ENCODE assay signal across 36 cellular contexts in the genomic region with DNA sequence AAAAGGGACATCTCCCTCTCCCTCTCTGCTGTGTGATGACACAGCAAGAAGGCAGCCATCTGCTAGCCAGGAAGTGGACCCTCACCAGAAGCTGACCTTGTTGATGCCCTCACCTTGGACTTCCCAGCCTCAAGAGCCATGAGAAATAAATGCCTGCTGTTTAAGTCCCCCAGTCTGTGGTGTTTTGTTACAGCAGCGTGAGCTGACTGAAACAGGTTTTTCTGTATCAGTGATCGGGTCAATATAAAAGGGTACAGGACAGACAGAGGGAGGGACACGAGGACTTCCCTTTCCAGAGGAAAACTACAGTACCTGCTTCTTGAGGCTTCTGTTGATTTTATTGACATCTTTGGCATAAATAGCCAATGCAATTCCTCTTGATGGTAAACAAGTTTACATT.
"Had no signal": no experiment of that assay in that cellular context is flagged by ENCODE, and none has a peak within 500 bp of the region (broad histone marks: within the 10 kb centered on the region; RNA-seq: fewer than 3 reads in every experiment).

No MANE protein-coding gene starts in this region.

- H3K9me3 Mint-ChIP-seq: activated B cell treated with CpG ODN at 0.5 μM for 24 hours; activated CD4-positive, alpha-beta T cell treated with anti-CD3 and anti-CD28 coated beads, Interleukin-2, amount 10 ng/mL, durations not matched to agents 24 days and 14 days; activated naive CD4-positive, alpha-beta T cell treated with anti-CD3 and anti-CD28 coated beads for 36 hours; activated T-cell treated with anti-CD3 and anti-CD28 coated beads, Interleukin-2, amount 50 U/mL, for 4 hours; activated T-cell treated with anti-CD3 and anti-CD28 coated beads, Interleukin-2, amount 50 U/mL, for 72 hours; activated T-helper 17 cell treated with anti-CD3 and anti-CD28 coated beads, Interleukin-2, amount 50 U/mL, for 72 hours had no signal

- H3K27me3 ChIP-seq: adrenal gland, body of pancreas, brain microvascular endothelial cell, breast epithelium had no signal

- FAIRE-seq: astrocyte, colon, TTC549 had no signal

- H3K4me3 Mint-ChIP-seq: activated B cell treated with CpG ODN at 0.5 μM for 24 hours; activated CD4-positive, alpha-beta memory T cell treated with anti-CD3 and anti-CD28 coated beads for 36 hours; activated CD4-positive, alpha-beta T cell treated with anti-CD3 and anti-CD28 coated beads, Interleukin-2, amount 10 ng/mL, durations not matched to agents 24 days and 14 days; activated CD8-positive, alpha-beta T cell treated with anti-CD3 and anti-CD28 coated beads for 36 hours; activated naive CD4-positive, alpha-beta T cell treated with anti-CD3 and anti-CD28 coated beads for 36 hours; activated naive CD8-positive, alpha-beta T cell treated with anti-CD3 and anti-CD28 coated beads for 36 hours; activated T-cell treated with anti-CD3 and anti-CD28 coated beads, Interleukin-2, amount 50 U/mL, for 4 hours; activated T-cell treated with anti-CD3 and anti-CD28 coated beads, Interleukin-2, amount 50 U/mL, for 72 hours; activated T-helper 1 cell treated with anti-CD3 and anti-CD28 coated beads, Interleukin-12 subunit alpha, Interleukin-12 subunit beta, Interleukin-2, Interleukin-4 antibody, amounts not matched to agents 30 ng/mL and 10 ng/mL and 1 ng/mL, durations not matched to agents 14 hours and 24 hours and 36 hours; activated T-helper 17 cell treated with anti-CD3 and anti-CD28 coated beads, Interleukin-2, amount 50 U/mL, for 72 hours; T-helper 2 cell treated with Interferon-gamma antibody and Interleukin-4, amounts not matched to agents 5 μg/mL and 100 μg/mL, for 36 hours had no signal

- ATAC-seq: activated CD8-positive, alpha-beta T cell treated with anti-CD3 and anti-CD28 coated beads for 36 hours; activated naive CD4-positive, alpha-beta T cell treated with anti-CD3 and anti-CD28 coated beads, Interleukin-2, amount 50 U/mL, for 72 hours; activated T-cell treated with anti-CD3 and anti-CD28 coated beads, Interleukin-2, amount 50 U/mL, for 4 hours; activated T-cell treated with anti-CD3 and anti-CD28 coated beads, Interleukin-2, amount 50 U/mL, for 72 hours; activated T-helper 17 cell treated with anti-CD3 and anti-CD28 coated beads, Interleukin-2, amount 50 U/mL, for 72 hours; body of pancreas had no signal

- DNase-seq: activated B cell treated with CpG ODN at 0.5 μM for 24 hours; activated CD4-positive, alpha-beta memory T cell treated with anti-CD3 and anti-CD28 coated beads for 36 hours; activated CD4-positive, alpha-beta T cell treated with anti-CD3 and anti-CD28 coated beads for 4 hours; activated CD4-positive, alpha-beta T cell treated with anti-CD3 and anti-CD28 coated beads, Interleukin-2, amount 50 U/mL, for 1 hour; activated CD4-positive, alpha-beta T cell treated with anti-CD3 and anti-CD28 coated beads, Interleukin-2, amount 50 U/mL, for 4 hours; activated CD4-positive, CD25-positive, alpha-beta regulatory T cell treated with anti-CD3 and anti-CD28 coated beads, Interleukin-2, amount 50 U/mL, for 72 hours; activated CD8-positive, alpha-beta memory T cell treated with anti-CD3 and anti-CD28 coated beads, Interleukin-2, amount 50 U/mL, for 4 hours; activated CD8-positive, alpha-beta T cell treated with anti-CD3 and anti-CD28 coated beads for 36 hours; activated effector memory CD4-positive, alpha-beta T cell treated with anti-CD3 and anti-CD28 coated beads, Interleukin-2, amount 50 U/mL, for 16 hours; activated gamma-delta T cell treated with Interleukin-2 at 50 U/mL for 16 hours; activated naive CD4-positive, alpha-beta T cell; activated naive CD4-positive, alpha-beta T cell treated with anti-CD3 and anti-CD28 coated beads for 36 hours; activated naive CD4-positive, alpha-beta T cell treated with anti-CD3 and anti-CD28 coated beads, Interleukin-2, amount 50 U/mL, for 16 hours; activated naive CD8-positive, alpha-beta T cell treated with anti-CD3 and anti-CD28 coated beads for 36 hours; activated T-cell treated with anti-CD3 and anti-CD28 coated beads for 4 hours; activated T-cell treated with anti-CD3 and anti-CD28 coated beads, Interleukin-2, amount 50 U/mL, for 1 hour; activated T-cell treated with anti-CD3 and anti-CD28 coated beads, Interleukin-2, amount 50 U/mL, for 4 hours; activated T-cell treated with anti-CD3 and anti-CD28 coated beads, Interleukin-2, amount 50 U/mL, for 72 hours; adrenal gland; amniotic stem cell; aorta; body of pancreas; brain microvascular endothelial cell; central memory CD4-positive, alpha-beta T cell; T-helper 2 cell; T-helper 9 cell had no signal

- H3K36me3 ChIP-seq: adrenal gland, brain microvascular endothelial cell, breast epithelium had no signal

- H3K27me3 Mint-ChIP-seq: activated B cell treated with CpG ODN at 0.5 μM for 24 hours; activated CD4-positive, alpha-beta memory T cell treated with anti-CD3 and anti-CD28 coated beads for 36 hours; activated CD4-positive, alpha-beta T cell treated with anti-CD3 and anti-CD28 coated beads, Interleukin-2, amount 10 ng/mL, durations not matched to agents 24 days and 14 days; activated CD8-positive, alpha-beta T cell treated with anti-CD3 and anti-CD28 coated beads for 36 hours; activated naive CD8-positive, alpha-beta T cell treated with anti-CD3 and anti-CD28 coated beads for 36 hours; activated T-helper 17 cell treated with anti-CD3 and anti-CD28 coated beads, Interleukin-2, amount 50 U/mL, for 72 hours had no signal

- H3K4me1 Mint-ChIP-seq: activated B cell treated with CpG ODN at 0.5 μM for 24 hours; activated CD4-positive, alpha-beta T cell treated with anti-CD3 and anti-CD28 coated beads, Interleukin-2, amount 10 ng/mL, durations not matched to agents 24 days and 14 days; activated naive CD8-positive, alpha-beta T cell treated with anti-CD3 and anti-CD28 coated beads for 36 hours had no signal

- H3K4me3 ChIP-seq: adrenal gland, body of pancreas, breast epithelium had no signal

- H3K27ac ChIP-seq: adrenal gland, body of pancreas, brain microvascular endothelial cell, breast epithelium, VCaP had no signal

- H3K9me3 ChIP-seq: adrenal gland, body of pancreas had no signal

- H3K4me1 ChIP-seq: adrenal gland, breast epithelium had no signal

- H3K27ac Mint-ChIP-seq: activated B cell treated with CpG ODN at 0.5 μM for 24 hours; activated CD4-positive, alpha-beta memory T cell treated with anti-CD3 and anti-CD28 coated beads for 36 hours; activated CD4-positive, alpha-beta T cell treated with anti-CD3 and anti-CD28 coated beads, Interleukin-2, amount 10 ng/mL, durations not matched to agents 24 days and 14 days; activated CD8-positive, alpha-beta T cell treated with anti-CD3 and anti-CD28 coated beads for 36 hours; activated naive CD4-positive, alpha-beta T cell treated with anti-CD3 and anti-CD28 coated beads for 36 hours; activated naive CD4-positive, alpha-beta T cell treated with anti-CD3 and anti-CD28 coated beads, Interleukin-2, amount 50 U/mL, for 72 hours; activated naive CD8-positive, alpha-beta T cell treated with anti-CD3 and anti-CD28 coated beads for 36 hours; activated T-cell treated with anti-CD3 and anti-CD28 coated beads, Interleukin-2, amount 50 U/mL, for 72 hours; activated T-helper 1 cell treated with anti-CD3 and anti-CD28 coated beads, Interleukin-12 subunit alpha, Interleukin-12 subunit beta, Interleukin-2, Interleukin-4 antibody, amounts not matched to agents 30 ng/mL and 10 ng/mL and 1 ng/mL, durations not matched to agents 14 hours and 24 hours and 36 hours; activated T-helper 17 cell treated with anti-CD3 and anti-CD28 coated beads, Interleukin-2, amount 50 U/mL, for 72 hours; T-helper 2 cell treated with Interferon-gamma antibody and Interleukin-4, amounts not matched to agents 5 μg/mL and 100 μg/mL, for 36 hours had no signal

- H3K36me3 Mint-ChIP-seq: activated CD4-positive, alpha-beta memory T cell treated with anti-CD3 and anti-CD28 coated beads for 36 hours; activated naive CD4-positive, alpha-beta T cell treated with anti-CD3 and anti-CD28 coated beads, Interleukin-2, amount 50 U/mL, for 72 hours; activated naive CD8-positive, alpha-beta T cell treated with anti-CD3 and anti-CD28 coated beads for 36 hours had no signal
